8 cellular contexts compared by ENCODE assay signal in the genomic region with DNA sequence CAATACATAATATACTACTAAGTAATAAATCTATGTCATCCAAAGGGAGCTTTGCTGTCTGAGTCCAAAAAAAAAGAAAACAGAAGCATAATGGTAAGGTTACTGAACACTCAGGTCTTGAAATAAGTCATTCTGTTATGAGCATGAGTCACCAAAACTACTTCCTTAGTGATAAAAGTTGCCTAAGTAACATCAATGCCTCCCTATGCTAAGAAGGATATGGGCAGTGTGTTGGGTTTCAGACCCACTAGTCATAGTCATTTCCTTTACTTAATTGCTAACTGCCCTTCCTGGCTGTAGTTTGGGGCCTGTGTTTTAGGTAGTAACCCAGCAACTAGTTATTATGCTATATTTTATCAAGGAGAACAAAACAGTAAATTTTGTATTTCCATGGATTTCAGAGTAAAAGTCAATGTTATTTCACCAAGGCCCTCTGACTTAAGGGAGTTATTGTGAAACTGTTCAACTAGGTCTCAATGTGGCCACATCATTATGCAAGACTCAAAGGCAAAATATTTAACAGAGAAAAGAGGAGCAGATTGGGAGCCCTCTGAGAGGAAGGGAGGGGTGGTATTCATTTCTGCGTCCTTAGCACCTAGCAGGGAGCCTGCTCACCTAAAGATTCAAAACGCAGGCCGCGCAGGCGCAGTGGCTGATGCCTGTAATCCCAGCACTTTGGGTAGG. TPM values are rescaled to one million over a fixed set of nuclear protein-coding genes. Genes with fewer than 3 reads are reported as not detected.
DNase-seq lines count a peak whose midpoint lies in the region; ATAC-seq, FAIRE-seq and TF ChIP-seq lines count a peak whose summit lies in the region.

No MANE protein-coding gene starts in this region.

- no peak overlapping the region for H2AFZ ChIP-seq in H1 (ENCODE audit: low read length)

- in situ Hi-C loops in HAP-1 (cut with MboI; ENCODE audit: low sequenced_read_pairs), result no loop called here

- DNase-seq in AG08395 (ENCODE audit: low spot score) (peak; percentile 77), SJSA1 (ENCODE audit: low read depth in 1 of 2, low spot score in 2 of 2) (peak; percentile 70 to 88), H1 (ENCODE audit: low read depth in 1 of 2, low spot score in 2 of 2) (no peak), prostate gland (ENCODE audit: low spot score) (no peak), HAP-1 (ENCODE audit: low spot score in 2 of 2) (no peak)

- H2BK120ac ChIP-seq in H1 (replicated peaks; ENCODE audit: low read depth, low read length), result no peak overlapping the region

- 0 out of 2 replicates have a peak overlapping the region, but pooled peaks have one; percentile 67 for H2AK5ac ChIP-seq in H1 (ENCODE audit: low read depth, low read length)

- no peaks in the 10 kb centered on the region for H3K9me3 ChIP-seq in SJSA1 (replicated peaks)
- H3K9me3 ChIP-seq in H1 (ENCODE audit: insufficient read depth in 2 of 2, low read depth in 1 of 2, low read length in 1 of 2), result no peaks in the 10 kb centered on the region
- H3K9me3 ChIP-seq in prostate gland, result no peaks in the 10 kb centered on the region
- H3K9me3 ChIP-seq in HAP-1, result no peaks in the 10 kb centered on the region

- peak overlapping the region; percentile 35 to 94 (median 90) for H3K27ac Mint-ChIP-seq in nephron

- no peak overlapping the region for H3K4me2 ChIP-seq in H1 (ENCODE audit: insufficient read depth in 1 of 2, low read depth in 2 of 2, low read length in 2 of 2)

- no peak for TF ChIP-seq POLR2A in H1 (IDR thresholded peaks at IDR 0.05; ENCODE audit: control extremely low read depth in 1 of 2, low read depth in 2 of 2, low read length in 2 of 2)
- TF ChIP-seq POLR2A in prostate gland (IDR thresholded peaks at IDR 0.05), result no peak

- H3K79me1 ChIP-seq in H1 (ENCODE audit: low read depth, low read length), result no peaks in the 10 kb centered on the region

- no peak overlapping the region for H4K8ac ChIP-seq in H1 (ENCODE audit: extremely low read depth, insufficient read depth, low read length)

- H3K4me3 Mint-ChIP-seq in nephron, result no peak overlapping the region

- H3K27me3 ChIP-seq in SJSA1 (replicated peaks) (no peaks in the 10 kb centered on the region), H1 (replicated peaks in 1 of 4; ENCODE audit: control insufficient read depth in 3 of 4, extremely low read depth in 1 of 4, insufficient read depth in 3 of 4, low read length in 3 of 4) (no peaks in the 10 kb centered on the region), prostate gland (replicated peaks; ENCODE audit: insufficient read depth) (no peaks in the 10 kb centered on the region), HAP-1 (ENCODE audit: low read depth) (no peaks in the 10 kb centered on the region)

- H3K79me2 ChIP-seq in H1 (ENCODE audit: control insufficient read depth in 1 of 2, insufficient read depth in 2 of 2, low read length in 2 of 2), result no peaks in the 10 kb centered on the region

- peak overlapping the region; percentile 29 for H4K91ac ChIP-seq in H1 (replicated peaks; ENCODE audit: insufficient read length, low read length)

- no peak overlapping the region for H3K4ac ChIP-seq in H1 (replicated peaks; ENCODE audit: insufficient read length, low read depth, low read length)

- CTCF ChIA-PET in H1 (lab: Charles Lee; ENCODE audit: partially characterized antibody), result interaction anchor here (1.0 to 1.3 kb wide), 2 partner anchors 11 to 14 kb away, joined by 3 to 4 read pairs; no protein-coding TSS in a partner anchor

- peak overlapping the region; percentile 99 for H3K27ac ChIP-seq in SJSA1
- H3K27ac ChIP-seq in H1 (ENCODE audit: low read depth, low read length), result no peak overlapping the region
- H3K27ac ChIP-seq in prostate gland, result no peak overlapping the region

- TF ChIP-seq EP300 in H1 (IDR thresholded peaks at IDR 0.05; ENCODE audit: borderline replicate concordance in 1 of 2, low read depth in 2 of 2, low read length in 2 of 2), result no peak

- POLR2A ChIA-PET in H1 (lab: Charles Lee; ENCODE audit: partially characterized antibody), result interaction anchor here (1.0 to 2.9 kb wide), 2 partner anchors 14 to 15 kb away, joined by 5 to 10 read pairs; a partner anchor contains a TSS

- H3K9me3 Mint-ChIP-seq in nephron, result no peaks in the 10 kb centered on the region

- H3K36me3 Mint-ChIP-seq in nephron (ENCODE audit: low read depth), result no peaks in the 10 kb centered on the region

- peak overlapping the region; percentile 69; the same call in 1 of the 2 replicates for H2BK12ac ChIP-seq in H1 (ENCODE audit: low read depth, low read length)

- no peaks in the 10 kb centered on the region for H3K27me3 Mint-ChIP-seq in nephron (ENCODE audit: low read depth)

- H3K4me3 ChIP-seq in SJSA1 (no peak overlapping the region), H1 (ENCODE audit: extremely low read depth in 1 of 4, insufficient read depth in 2 of 4, low read depth in 3 of 4, low read length in 4 of 4) (no peak overlapping the region), prostate gland (no peak overlapping the region), HAP-1 (no peak overlapping the region)

- H3K36me3 ChIP-seq in SJSA1 (no peaks in the 10 kb centered on the region), H1 (ENCODE audit: control insufficient read depth in 2 of 4, insufficient read depth in 4 of 4, low read length in 3 of 4) (no peaks in the 10 kb centered on the region), prostate gland (no peaks in the 10 kb centered on the region), HAP-1 (replicated peaks) (no peaks in the 10 kb centered on the region)

- no peak overlapping the region for H3K23ac ChIP-seq in H1 (ENCODE audit: insufficient read length)

- H3K56ac ChIP-seq in H1 (replicated peaks; ENCODE audit: insufficient read length, low read depth, low read length), result no peak overlapping the region

- no peak for TF ChIP-seq RAD21 in H1 (IDR thresholded peaks at IDR 0.05 in 1 of 2, conservative IDR thresholded peaks at IDR 0.05 in 1 of 2; ENCODE audit: low read depth in 2 of 2, low read length in 2 of 2)

- WGBS in H1 (ENCODE audit: extremely low coverage in 1 of 2, insufficient coverage in 1 of 2, insufficient read length in 1 of 2, insufficient replicate concordance in 2 of 2, low coverage in 1 of 2, low lambda C conversion rate in 2 of 2, missing lambda C conversion rate in 1 of 2), 2 experiments, result 83% methylated on average over 5 of the region's 5 CpGs; no CpG with 5 or more reads in 1 of the 2 experiments
- WGBS in prostate gland, result 90% methylated on average over 5 of the region's 5 CpGs

- intact Hi-C loops in prostate gland (cut with DNase I), result no loop called here

- H3K14ac ChIP-seq in H1 (ENCODE audit: insufficient read length), result no peak overlapping the region

- no peak overlapping the region for H2BK15ac ChIP-seq in H1 (ENCODE audit: low read length)

- no peak overlapping the region for H3K18ac ChIP-seq in H1 (ENCODE audit: extremely low read depth, low read length)

- H3K4me1 ChIP-seq in SJSA1 (replicated peaks) (peaks cover 62% of the 10 kb centered on the region), H1 (replicated peaks in 1 of 4; ENCODE audit: control insufficient read depth in 3 of 4, insufficient read depth in 4 of 4, low read length in 3 of 4) (peaks cover 0 to 9% (median 7%) of the 10 kb centered on the region in 4 experiments; a peak in 4 of 7 replicates), prostate gland (replicated peaks) (no peaks in the 10 kb centered on the region), HAP-1 (peaks cover 12% of the 10 kb centered on the region)

- H2BK5ac ChIP-seq in H1 (ENCODE audit: low read depth, low read length), result peak overlapping the region; percentile 32; the same call in 1 of the 2 replicates

- no peak overlapping the region for H3K9ac ChIP-seq in H1 (replicated peaks in 1 of 4; ENCODE audit: extremely low read depth in 1 of 4, low read depth in 3 of 4, low read length in 3 of 4)

- H2BK20ac ChIP-seq in H1 (ENCODE audit: low read length), result peak overlapping the region; percentile 10; the same call in 1 of the 2 replicates

- H4K20me1 ChIP-seq in H1 (replicated peaks in 1 of 2; ENCODE audit: control insufficient read depth in 1 of 2, insufficient read depth in 2 of 2, low read length in 2 of 2), result no peaks in the 10 kb centered on the region

- no peak for FAIRE-seq in H1 (lab: Jason Lieb, UNC)

- TF ChIP-seq CTCF in H1 (IDR thresholded peaks at IDR 0.05; ENCODE audit: control extremely low read depth in 1 of 3, insufficient read depth in 1 of 3, low read depth in 1 of 3, low read length in 3 of 3) (no peak), nephron (IDR thresholded peaks at IDR 0.05; ENCODE audit: unreplicated experiment in 3 of 3) (no peak), prostate gland (IDR thresholded peaks at IDR 0.05) (no peak)

- no peak overlapping the region for H4K5ac ChIP-seq in H1 (ENCODE audit: insufficient read length, low read depth, low read length)

- no peaks in the 10 kb centered on the region for H3K23me2 ChIP-seq in H1 (ENCODE audit: low read depth, low read length)

- ATAC-seq in GM18907 (IDR thresholded peaks at IDR 0.05; ENCODE audit: unreplicated experiment) (peak; percentile 100), HG03064 (IDR thresholded peaks at IDR 0.05; ENCODE audit: low read depth, unreplicated experiment) (peak; percentile 100)

- peaks cover 43% of the 10 kb centered on the region for H3K4me1 Mint-ChIP-seq in nephron

TF ChIP-seq in H1, 55 proteins besides CTCF, POLR2A, EP300 and RAD21 (continues in another document):
- TF ChIP-seq BCL11A (IDR thresholded peaks at IDR 0.05; ENCODE audit: low read depth in 2 of 2, low read length in 2 of 2), result no peak

RNA-seq across cellular contexts. Expression of a gene that starts 11.7 kb away (rescaled TPM):
- 7,646 and 7,733 TPM in 2 replicates for total RNA-seq in SJSA1 (2014; rRNA removed; shearing (Covaris generic))
- total RNA-seq in H1 (2021; fragmentation: NEBNext Ultra II Directional; extraction: Animal tissue kit (Norgen Biotek cat#: 25700)), result 372 and 377 TPM in 2 replicates
- polyA plus RNA-seq in H1 (2011; rRNA removed), result 347 and 482 TPM in 2 replicates
- polyA plus RNA-seq in H1 (2011; cell fraction: cytosol; rRNA removed), result 194 TPM
- 278 TPM for polyA plus RNA-seq in H1 (2011; cell fraction: nucleus; rRNA removed)
- polyA plus RNA-seq in H1 (2012, experiment 1 of 2), result 338 to 470 TPM (median 346 TPM) in 4 replicates
- 463 TPM for polyA plus RNA-seq in H1 (2012, experiment 2 of 2)
- polyA plus RNA-seq in H1 (2013, experiment 1 of 2), result 166 TPM
- 164 TPM for polyA plus RNA-seq in H1 (2013, experiment 2 of 2)
- 278 and 312 TPM in 2 replicates for polyA minus RNA-seq in H1 (2011; rRNA and poly(A)+ RNA removed)
- 216 TPM for polyA minus RNA-seq in H1 (2011; cell fraction: cytosol; rRNA and poly(A)+ RNA removed)
- 153 TPM for polyA minus RNA-seq in H1 (2011; cell fraction: nucleus; rRNA and poly(A)+ RNA removed)
- total RNA-seq in prostate gland, result 1,000 to 10,000 TPM in 1 of 2 donors, 100 to 1,000 TPM in 1; 293 to 1,683 TPM

RNA-seq across cellular contexts. Expression of a gene that starts 14.9 kb away (rescaled TPM):
- total RNA-seq in SJSA1 (2014; rRNA removed; shearing (Covaris generic)), result 10.4 and 11.4 TPM in 2 replicates
- 20.2 and 21.4 TPM in 2 replicates for total RNA-seq in H1 (2021; fragmentation: NEBNext Ultra II Directional; extraction: Animal tissue kit (Norgen Biotek cat#: 25700))
- polyA plus RNA-seq in H1 (2011; rRNA removed), result 6.3 and 7.4 TPM in 2 replicates
- 10.0 TPM for polyA plus RNA-seq in H1 (2011; cell fraction: cytosol; rRNA removed)
- polyA plus RNA-seq in H1 (2011; cell fraction: nucleus; rRNA removed), result 9.9 TPM
- 8.6 to 12.7 TPM (median 9.8 TPM) in 4 replicates for polyA plus RNA-seq in H1 (2012, experiment 1 of 2)
- 0.88 TPM for polyA plus RNA-seq in H1 (2012, experiment 2 of 2)
- 9.0 TPM for polyA plus RNA-seq in H1 (2013, experiment 1 of 2)
- polyA plus RNA-seq in H1 (2013, experiment 2 of 2), result 10.2 TPM
- polyA minus RNA-seq in H1 (2011; rRNA and poly(A)+ RNA removed), result 22.7 and 27.0 TPM in 2 replicates
- 16.4 TPM for polyA minus RNA-seq in H1 (2011; cell fraction: cytosol; rRNA and poly(A)+ RNA removed)
- 57.7 TPM for polyA minus RNA-seq in H1 (2011; cell fraction: nucleus; rRNA and poly(A)+ RNA removed)
- total RNA-seq in prostate gland, result 1 to 10 TPM; 6.5 to 9.9 TPM

Comparison
In these comparisons a context has a peak if more than half of its experiments do, and no peak if none do; other contexts are left out.
1. DNase-seq: peak in AG08395 (single experiment) and SJSA1 (2 of 2); none in H1 (0 of 2), prostate gland (single experiment) and HAP-1 (0 of 2).